Comparison of ENCODE assay signal across 1 cellular context in genomic region chr20:44217342-44218092, GRCh38.
TF ChIP-seq lines count a peak whose summit lies in the region.

No MANE protein-coding gene starts in this region.

TF ChIP-seq in HEK293, 187 proteins besides CTCF, POLR2A, EP300 and RAD21 (continued from another document):
- TF ChIP-seq ZNF561 (tag by site-specific recombination; IDR thresholded peaks at IDR 0.05; ENCODE audit: borderline replicate concordance) (0 out of 2 replicates have a peak, but pooled peaks have one; percentile 17), ZBTB17 (tag by site-specific recombination; IDR thresholded peaks at IDR 0.05) (peak; percentile 42; the same call in 1 of the 2 replicates), PBX3 (CRISPR knock-in tag; IDR thresholded peaks at IDR 0.05) (no peak), ZSCAN23 (tag by site-specific recombination; IDR thresholded peaks at IDR 0.05) (no peak)
